22 cellular contexts compared by ENCODE assay signal in genomic region chr5:95743248-95743647, GRCh38.
"Had no signal": no experiment of that assay in that cellular context is flagged by ENCODE, and none has a peak within 500 bp of the region (broad histone marks: within the 10 kb centered on the region; RNA-seq: fewer than 3 reads in every experiment).

No MANE protein-coding gene starts in this region.

- H3K27me3 Mint-ChIP-seq: activated naive CD8-positive, alpha-beta T cell treated with anti-CD3 and anti-CD28 coated beads, Interleukin-2, amount 50 U/mL, for 24 hours; naive B cell; stimulated activated naive B cell treated with anti-CD40 and anti-IgM and Interleukin-4, amounts not matched to agents 10 μg/mL and 1 μg/mL and 100 μg/mL, for 72 hours had no signal

- H3K4me3 ChIP-seq: esophagus muscularis mucosa, lung, sigmoid colon, thoracic aorta, upper lobe of left lung had no signal

- DNase-seq: activated CD4-positive, alpha-beta memory T cell treated with anti-CD3 and anti-CD28 coated beads for 36 hours; activated CD4-positive, alpha-beta T cell treated with anti-CD3 and anti-CD28 coated beads for 48 hours; activated CD4-positive, CD25-positive, alpha-beta regulatory T cell; activated effector memory CD4-positive, alpha-beta T cell treated with anti-CD3 and anti-CD28 coated beads, Interleukin-2, amount 50 U/mL, for 16 hours; activated naive CD4-positive, alpha-beta T cell treated with anti-CD3 and anti-CD28 coated beads, Interleukin-2, amount 10 ng/mL, durations not matched to agents 7 days and 5 days; activated naive CD8-positive, alpha-beta T cell treated with anti-CD3 and anti-CD28 coated beads, Interleukin-2, amount 50 U/mL, for 24 hours; caudate nucleus; dermis blood vessel endothelial cell; effector memory CD4-positive, alpha-beta T cell; glutamatergic neuron; hippocampal formation; naive B cell; posterior cingulate gyrus; sigmoid colon; stimulated activated CD4-positive, alpha-beta T cell treated with anti-CD3 and anti-CD28 coated beads, Interleukin-2, amount 100 ng/mL, for 48 hours; stimulated activated CD8-positive, alpha-beta memory T cell treated with anti-CD3 and anti-CD28 coated beads, Interleukin-4, amount 100 ng/mL, for 48 hours; stimulated activated naive B cell treated with anti-CD40 and anti-IgM and Interleukin-4, amounts not matched to agents 10 μg/mL and 1 μg/mL and 100 μg/mL, for 72 hours had no signal

- H3K27ac Mint-ChIP-seq: activated CD4-positive, alpha-beta memory T cell treated with anti-CD3 and anti-CD28 coated beads for 36 hours; activated naive CD4-positive, alpha-beta T cell treated with anti-CD3 and anti-CD28 coated beads, Interleukin-2, amount 10 ng/mL, durations not matched to agents 7 days and 5 days; activated naive CD8-positive, alpha-beta T cell treated with anti-CD3 and anti-CD28 coated beads, Interleukin-2, amount 50 U/mL, for 24 hours; naive B cell; stimulated activated naive B cell treated with anti-CD40 and anti-IgM and Interleukin-4, amounts not matched to agents 10 μg/mL and 1 μg/mL and 100 μg/mL, for 72 hours; T-helper 1 cell treated with Interleukin-12 subunit alpha and Interleukin-12 subunit beta and Interleukin-4 antibody, amounts not matched to agents 30 μg/mL and 1 μg/mL, for 36 hours had no signal

- H3K27me3 ChIP-seq: esophagus muscularis mucosa, sigmoid colon, upper lobe of left lung had no signal

- H3K27ac ChIP-seq: esophagus muscularis mucosa, sigmoid colon, thoracic aorta, upper lobe of left lung had no signal

- H3K36me3 Mint-ChIP-seq: activated CD4-positive, alpha-beta memory T cell treated with anti-CD3 and anti-CD28 coated beads for 36 hours; activated naive CD4-positive, alpha-beta T cell treated with anti-CD3 and anti-CD28 coated beads, Interleukin-2, amount 10 ng/mL, durations not matched to agents 7 days and 5 days; naive B cell had no signal

- H3K9me3 Mint-ChIP-seq: activated CD4-positive, alpha-beta memory T cell treated with anti-CD3 and anti-CD28 coated beads for 36 hours; activated naive CD4-positive, alpha-beta T cell treated with anti-CD3 and anti-CD28 coated beads, Interleukin-2, amount 10 ng/mL, durations not matched to agents 7 days and 5 days; activated naive CD8-positive, alpha-beta T cell treated with anti-CD3 and anti-CD28 coated beads, Interleukin-2, amount 50 U/mL, for 24 hours; T-helper 1 cell treated with Interleukin-12 subunit alpha and Interleukin-12 subunit beta and Interleukin-4 antibody, amounts not matched to agents 30 μg/mL and 1 μg/mL, for 36 hours had no signal

- H3K36me3 ChIP-seq: thoracic aorta had no signal

- H3K9me3 ChIP-seq: esophagus muscularis mucosa, sigmoid colon, thoracic aorta, upper lobe of left lung had no signal

- ATAC-seq: activated naive CD8-positive, alpha-beta T cell treated with anti-CD3 and anti-CD28 coated beads, Interleukin-2, amount 50 U/mL, for 24 hours; stimulated activated naive B cell treated with anti-CD40 and anti-IgM and Interleukin-4, amounts not matched to agents 10 μg/mL and 1 μg/mL and 100 μg/mL, for 72 hours had no signal

- H3K4me3 Mint-ChIP-seq: activated CD4-positive, alpha-beta memory T cell treated with anti-CD3 and anti-CD28 coated beads for 36 hours; activated naive CD4-positive, alpha-beta T cell treated with anti-CD3 and anti-CD28 coated beads, Interleukin-2, amount 10 ng/mL, durations not matched to agents 7 days and 5 days; activated naive CD8-positive, alpha-beta T cell treated with anti-CD3 and anti-CD28 coated beads, Interleukin-2, amount 50 U/mL, for 24 hours; naive B cell; stimulated activated naive B cell treated with anti-CD40 and anti-IgM and Interleukin-4, amounts not matched to agents 10 μg/mL and 1 μg/mL and 100 μg/mL, for 72 hours; T-helper 1 cell treated with Interleukin-12 subunit alpha and Interleukin-12 subunit beta and Interleukin-4 antibody, amounts not matched to agents 30 μg/mL and 1 μg/mL, for 36 hours had no signal
